ENCODE assay signal across 8 cellular contexts in the genomic region with DNA sequence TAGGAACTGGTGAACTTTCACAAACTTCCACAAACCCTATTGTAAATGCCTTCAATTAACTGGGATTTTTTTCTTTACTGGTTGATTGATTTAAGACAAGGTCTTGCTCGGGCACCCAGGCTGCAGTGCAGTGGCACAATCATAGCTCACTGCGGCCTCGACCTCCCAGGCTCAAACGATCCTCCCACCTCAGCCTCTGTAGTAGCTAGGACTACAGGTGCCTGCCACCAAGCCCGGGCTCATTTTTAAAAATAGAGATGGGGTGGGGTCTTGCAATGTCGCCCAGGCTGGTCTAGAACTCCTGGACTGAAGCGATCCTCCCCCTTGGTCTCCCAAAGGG. TPM values are rescaled to one million over a fixed set of nuclear protein-coding genes. Genes with fewer than 3 reads are reported as not detected.
DNase-seq lines count a peak whose midpoint lies in the region; ATAC-seq, FAIRE-seq and TF ChIP-seq lines count a peak whose summit lies in the region.

No MANE protein-coding gene starts in this region.

- no peak for TF ChIP-seq RAD21 in H1 (IDR thresholded peaks at IDR 0.05 in 1 of 2, conservative IDR thresholded peaks at IDR 0.05 in 1 of 2; ENCODE audit: low read depth in 2 of 2, low read length in 2 of 2)

- no peaks in the 10 kb centered on the region for H3F3A ChIP-seq in MM.1S (ENCODE audit: insufficient read depth, low read length)

- H3K79me2 ChIP-seq in MM.1S (ENCODE audit: low read length) (no peaks in the 10 kb centered on the region), H1 (ENCODE audit: control insufficient read depth in 1 of 2, insufficient read depth in 2 of 2, low read length in 2 of 2) (no peaks in the 10 kb centered on the region)

- no peak overlapping the region for H4K5ac ChIP-seq in H1 (ENCODE audit: insufficient read length, low read depth, low read length)

- H3K79me1 ChIP-seq in H1 (ENCODE audit: low read depth, low read length) = no peaks in the 10 kb centered on the region

- H3K23ac ChIP-seq in H1 (ENCODE audit: insufficient read length) = no peak overlapping the region

- H3K27me3 ChIP-seq in MM.1S (replicated peaks; ENCODE audit: insufficient read depth, low read length) = peaks cover 15% of the 10 kb centered on the region
- H3K27me3 ChIP-seq in H1 (replicated peaks in 1 of 4; ENCODE audit: control insufficient read depth in 3 of 4, extremely low read depth in 1 of 4, insufficient read depth in 3 of 4, low read length in 3 of 4) = no peaks in the 10 kb centered on the region
- H3K27me3 ChIP-seq in neuron (ENCODE audit: insufficient read depth, low read length) = peaks cover 2% of the 10 kb centered on the region

- no peaks in the 10 kb centered on the region for H4K20me1 ChIP-seq in MM.1S (ENCODE audit: insufficient read depth, low read length)
- H4K20me1 ChIP-seq in H1 (replicated peaks in 1 of 2; ENCODE audit: control insufficient read depth in 1 of 2, insufficient read depth in 2 of 2, low read length in 2 of 2) = no peaks in the 10 kb centered on the region

- H4K8ac ChIP-seq in H1 (ENCODE audit: extremely low read depth, insufficient read depth, low read length) = no peak overlapping the region

- H2AFZ ChIP-seq in MM.1S (ENCODE audit: low read length) (peak overlapping the region; percentile 83), H1 (ENCODE audit: low read length) (no peak overlapping the region), neuron (ENCODE audit: low read depth, low read length) (peak overlapping the region; percentile 74)

- H3K14ac ChIP-seq in H1 (ENCODE audit: insufficient read length) = no peak overlapping the region

- no peak overlapping the region for H4K91ac ChIP-seq in H1 (replicated peaks; ENCODE audit: insufficient read length, low read length)

- POLR2A ChIA-PET in H1 (lab: Charles Lee; ENCODE audit: partially characterized antibody) = interaction anchor here (1.0 to 18.1 kb wide), 14 partner anchors 8 to 105 kb away, joined by 3 to 324 read pairs (median 5); a partner anchor contains a TSS

- no peaks in the 10 kb centered on the region for H3K9me2 ChIP-seq in MM.1S (replicated peaks; ENCODE audit: insufficient read depth, low read length)

- no peak overlapping the region for H3K4ac ChIP-seq in H1 (replicated peaks; ENCODE audit: insufficient read length, low read depth, low read length)

- H3K4me2 ChIP-seq in MM.1S (ENCODE audit: low read depth, low read length) (peak overlapping the region; percentile 94), H1 (ENCODE audit: insufficient read depth in 1 of 2, low read depth in 2 of 2, low read length in 2 of 2) (peak overlapping the region; percentile 49 to 67)

- CTCF ChIA-PET in H1 (lab: Charles Lee; ENCODE audit: partially characterized antibody) = interaction anchor here (0.8 to 15.4 kb wide), 19 partner anchors 8 to 112 kb away, joined by 3 to 258 read pairs (median 5); a partner anchor contains a TSS

- TF ChIP-seq EP300 in H1 (IDR thresholded peaks at IDR 0.05; ENCODE audit: borderline replicate concordance in 1 of 2, low read depth in 2 of 2, low read length in 2 of 2) = no peak

- no peak overlapping the region for H2BK12ac ChIP-seq in H1 (ENCODE audit: low read depth, low read length)

- ATAC-seq in GM18520 (IDR thresholded peaks at IDR 0.05; ENCODE audit: unreplicated experiment) = no peak
- ATAC-seq in GM21447 (IDR thresholded peaks at IDR 0.05; ENCODE audit: unreplicated experiment) = no peak

- no peak overlapping the region for H2BK15ac ChIP-seq in H1 (ENCODE audit: low read length)

- TF ChIP-seq CTCF in MM.1S (IDR thresholded peaks at IDR 0.05; ENCODE audit: low read length) (no peak), H1 (IDR thresholded peaks at IDR 0.05; ENCODE audit: control extremely low read depth in 1 of 3, insufficient read depth in 1 of 3, low read depth in 1 of 3, low read length in 3 of 3) (no peak)

- no peak overlapping the region for H2BK5ac ChIP-seq in H1 (ENCODE audit: low read depth, low read length)

- TF ChIP-seq POLR2A in H1 (IDR thresholded peaks at IDR 0.05; ENCODE audit: control extremely low read depth in 1 of 2, low read depth in 2 of 2, low read length in 2 of 2) = no peak

- H3K4me1 ChIP-seq in MM.1S (ENCODE audit: low read length) = no peaks in the 10 kb centered on the region
- H3K4me1 ChIP-seq in H1 (replicated peaks in 1 of 4; ENCODE audit: control insufficient read depth in 3 of 4, insufficient read depth in 4 of 4, low read length in 3 of 4) = peaks cover 0 to 9% (median 7%) of the 10 kb centered on the region in 4 experiments; a peak in 6 of 7 replicates
- peaks cover 5% of the 10 kb centered on the region for H3K4me1 ChIP-seq in neuron (ENCODE audit: insufficient read depth, low read length)

- H2AK5ac ChIP-seq in H1 (ENCODE audit: low read depth, low read length) = no peak overlapping the region

- no peak overlapping the region for H3K18ac ChIP-seq in H1 (ENCODE audit: extremely low read depth, low read length)

- peak overlapping the region; percentile 15; the same call in 1 of the 2 replicates for H3K9ac ChIP-seq in MM.1S (ENCODE audit: low read length)
- H3K9ac ChIP-seq in H1 (replicated peaks in 1 of 4; ENCODE audit: extremely low read depth in 1 of 4, low read depth in 3 of 4, low read length in 3 of 4) = peak overlapping the region in 1 of 4 experiments; percentile 42; a peak in 2 of 7 replicates

- H2BK120ac ChIP-seq in H1 (replicated peaks; ENCODE audit: low read depth, low read length) = no peak overlapping the region

- DNase-seq in CD1c-positive myeloid dendritic cell (ENCODE audit: extremely low spot score) (peak; percentile 31), MM.1S (no peak), H1 (ENCODE audit: low read depth in 1 of 2, low spot score in 2 of 2) (no peak), NCI-H524 treated with DMSO at 0.1 percent for 48 hours (lab: John Stamatoyannopoulos, UW) (no peak)
- DNase-seq in effector CD4-positive, alpha-beta T cell = no peak

- WGBS in H1 (ENCODE audit: extremely low coverage in 1 of 2, insufficient coverage in 1 of 2, insufficient read length in 1 of 2, insufficient replicate concordance in 2 of 2, low coverage in 1 of 2, low lambda C conversion rate in 2 of 2, missing lambda C conversion rate in 1 of 2), 2 experiments = 90% methylated on average over 7 of the region's 7 CpGs; no CpG with 5 or more reads in 1 of the 2 experiments

- peak overlapping the region; percentile 66 for H3K4me3 ChIP-seq in MM.1S (ENCODE audit: low read length)
- H3K4me3 ChIP-seq in H1 (ENCODE audit: extremely low read depth in 1 of 4, insufficient read depth in 2 of 4, low read depth in 3 of 4, low read length in 4 of 4) = peak overlapping the region; percentile 37 to 69 (median 56); a peak in 6 of 8 replicates
- peak overlapping the region; percentile 40 for H3K4me3 ChIP-seq in neuron (ENCODE audit: low read length)

- no peak overlapping the region for H2BK20ac ChIP-seq in H1 (ENCODE audit: low read length)

- H3K36me3 ChIP-seq in MM.1S (replicated peaks; ENCODE audit: insufficient read depth, low read length) (no peaks in the 10 kb centered on the region), H1 (ENCODE audit: control insufficient read depth in 2 of 4, insufficient read depth in 4 of 4, low read length in 3 of 4) (peaks cover 3 to 8% (median 4%) of the 10 kb centered on the region in 4 experiments; a peak in 4 of 8 replicates), neuron (ENCODE audit: insufficient read depth, low read length) (no peaks in the 10 kb centered on the region)

- peaks cover 3% of the 10 kb centered on the region; the same call in 1 of the 2 replicates for H3K23me2 ChIP-seq in H1 (ENCODE audit: low read depth, low read length)

- no peak for FAIRE-seq in H1 (lab: Jason Lieb, UNC)

- no peaks in the 10 kb centered on the region for H3K9me3 ChIP-seq in MM.1S (replicated peaks; ENCODE audit: insufficient read depth, low read length)
- H3K9me3 ChIP-seq in H1 (ENCODE audit: insufficient read depth in 2 of 2, low read depth in 1 of 2, low read length in 1 of 2) = no peaks in the 10 kb centered on the region
- H3K9me3 ChIP-seq in neuron (ENCODE audit: low read length) = peaks cover 5% of the 10 kb centered on the region

- no peak overlapping the region for H3K27ac ChIP-seq in MM.1S (ENCODE audit: low read length)
- no peak overlapping the region for H3K27ac ChIP-seq in H1 (ENCODE audit: low read depth, low read length)

- no peak overlapping the region for H3K56ac ChIP-seq in H1 (replicated peaks; ENCODE audit: insufficient read length, low read depth, low read length)

TF ChIP-seq in H1, 55 proteins besides CTCF, POLR2A, EP300 and RAD21 (continues in another document):
- TF ChIP-seq SP4 (IDR thresholded peaks at IDR 0.05; ENCODE audit: low read length) (no peak), EZH2 (IDR thresholded peaks at IDR 0.05; ENCODE audit: low read depth, low read length, severe bottlenecking) (no peak)

RNA-seq across cellular contexts. Expression of a gene that starts 35.7 kb away (rescaled TPM):
- total RNA-seq in H1 (2021; fragmentation: NEBNext Ultra II Directional; extraction: Animal tissue kit (Norgen Biotek cat#: 25700)) = 31.2 and 34.6 TPM in 2 replicates
- polyA plus RNA-seq in H1 (2011; rRNA removed) = 48.1 and 55.9 TPM in 2 replicates
- polyA plus RNA-seq in H1 (2011; cell fraction: cytosol; rRNA removed) = 49.0 TPM
- polyA plus RNA-seq in H1 (2011; cell fraction: nucleus; rRNA removed) = 52.8 TPM
- 28.2 to 35.6 TPM (median 32.2 TPM) in 4 replicates for polyA plus RNA-seq in H1 (2012, experiment 1 of 2)
- polyA plus RNA-seq in H1 (2012, experiment 2 of 2) = 17.1 TPM
- 13.1 TPM for polyA plus RNA-seq in H1 (2013, experiment 1 of 2)
- 10.8 TPM for polyA plus RNA-seq in H1 (2013, experiment 2 of 2)
- 95.6 and 117 TPM in 2 replicates for polyA minus RNA-seq in H1 (2011; rRNA and poly(A)+ RNA removed)
- polyA minus RNA-seq in H1 (2011; cell fraction: cytosol; rRNA and poly(A)+ RNA removed) = 36.3 TPM
- polyA minus RNA-seq in H1 (2011; cell fraction: nucleus; rRNA and poly(A)+ RNA removed) = 67.8 TPM

RNA-seq across cellular contexts. Expression of a gene that starts 44.3 kb away (rescaled TPM):
- 194 and 200 TPM in 2 replicates for total RNA-seq in H1 (2021; fragmentation: NEBNext Ultra II Directional; extraction: Animal tissue kit (Norgen Biotek cat#: 25700))
- polyA plus RNA-seq in H1 (2011; rRNA removed) = 233 and 337 TPM in 2 replicates
- polyA plus RNA-seq in H1 (2011; cell fraction: cytosol; rRNA removed) = 139 TPM
- 393 TPM for polyA plus RNA-seq in H1 (2011; cell fraction: nucleus; rRNA removed)
- 100.0 to 149 TPM (median 144 TPM) in 4 replicates for polyA plus RNA-seq in H1 (2012, experiment 1 of 2)
- polyA plus RNA-seq in H1 (2012, experiment 2 of 2) = 187 TPM
- 112 TPM for polyA plus RNA-seq in H1 (2013, experiment 1 of 2)
- 99.2 TPM for polyA plus RNA-seq in H1 (2013, experiment 2 of 2)
- 147 and 176 TPM in 2 replicates for polyA minus RNA-seq in H1 (2011; rRNA and poly(A)+ RNA removed)
- polyA minus RNA-seq in H1 (2011; cell fraction: cytosol; rRNA and poly(A)+ RNA removed) = 96.6 TPM
- 108 TPM for polyA minus RNA-seq in H1 (2011; cell fraction: nucleus; rRNA and poly(A)+ RNA removed)

RNA-seq across cellular contexts. Expression of a gene that starts 56.0 kb away (rescaled TPM):
- total RNA-seq in H1 (2021; fragmentation: NEBNext Ultra II Directional; extraction: Animal tissue kit (Norgen Biotek cat#: 25700)) = not detected in 2 replicates
- 0.15 and 0.31 TPM in 2 replicates for polyA plus RNA-seq in H1 (2011; rRNA removed)
- polyA plus RNA-seq in H1 (2011; cell fraction: cytosol; rRNA removed) = 0.16 TPM
- 0.16 TPM for polyA plus RNA-seq in H1 (2011; cell fraction: nucleus; rRNA removed)
- polyA plus RNA-seq in H1 (2012, experiment 1 of 2) = 0.29 TPM in 1 of 4 replicates, not detected in the others
- not detected for polyA plus RNA-seq in H1 (2012, experiment 2 of 2)
- 0.10 TPM for polyA plus RNA-seq in H1 (2013, experiment 1 of 2)
- polyA plus RNA-seq in H1 (2013, experiment 2 of 2) = 0.17 TPM
- not detected in 2 replicates for polyA minus RNA-seq in H1 (2011; rRNA and poly(A)+ RNA removed)
- not detected for polyA minus RNA-seq in H1 (2011; cell fraction: cytosol; rRNA and poly(A)+ RNA removed)
- polyA minus RNA-seq in H1 (2011; cell fraction: nucleus; rRNA and poly(A)+ RNA removed) = not detected
